ENCODE assay signal across 27 cellular contexts in the genomic region with DNA sequence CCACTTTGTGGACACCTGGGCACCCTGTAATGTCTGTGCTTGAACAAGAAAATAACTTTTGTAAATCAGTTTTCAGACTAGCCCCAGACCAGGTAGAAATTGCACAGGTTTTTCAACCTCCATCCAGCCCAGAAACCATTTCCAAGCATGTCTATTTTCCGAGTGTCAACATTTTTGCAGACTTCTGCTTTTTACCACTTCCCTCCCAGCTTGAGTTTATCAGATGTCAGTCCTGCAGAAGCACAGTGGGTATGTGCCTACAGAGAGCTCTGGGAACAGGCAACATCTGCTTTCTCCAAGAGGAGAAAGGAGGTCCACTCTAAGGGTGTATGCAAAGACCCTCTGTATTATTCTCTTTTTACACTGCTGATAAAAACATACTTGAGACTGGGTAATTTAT.
DNase-seq lines count a peak whose midpoint lies in the region; ATAC-seq and TF ChIP-seq lines count a peak whose summit lies in the region.
"Had no signal": no experiment of that assay in that cellular context is flagged by ENCODE, and none has a peak within 500 bp of the region (broad histone marks: within the 10 kb centered on the region; RNA-seq: fewer than 3 reads in every experiment).

No MANE protein-coding gene starts in this region.

- no peak for ATAC-seq in Panc1
- peak; percentile 29 for ATAC-seq in upper lobe of right lung
- ATAC-seq in left colon, result no peak
- ATAC-seq: activated CD8-positive, alpha-beta T cell treated with anti-CD3 and anti-CD28 coated beads, Interleukin-2, amount 10 ng/mL, durations not matched to agents 7 days and 5 days; foreskin keratinocyte; heart right ventricle; HepG2 had no signal

- H2AK5ac ChIP-seq in trophoblast cell (ENCODE audit: low read length), result no peak overlapping the region

- H3K9ac ChIP-seq in trophoblast cell (ENCODE audit: low read length), result no peak overlapping the region
- H3K9ac ChIP-seq: neural progenitor cell had no signal

- H3K4me1 ChIP-seq in Panc1 (ENCODE audit: control insufficient read depth, insufficient read depth, low read length) (peaks cover 42% of the 10 kb centered on the region), upper lobe of right lung (peaks cover 14% of the 10 kb centered on the region), trophoblast cell (ENCODE audit: control insufficient read depth in 1 of 2, insufficient read depth in 2 of 2, low read length in 2 of 2) (no peaks in the 10 kb centered on the region)
- H3K4me1 ChIP-seq: neural progenitor cell had no signal

- H3K23ac ChIP-seq in trophoblast cell (ENCODE audit: low read length), result no peak overlapping the region

- H2BK5ac ChIP-seq in trophoblast cell (ENCODE audit: low read depth, low read length, poor library complexity), result no peak overlapping the region

- H3K14ac ChIP-seq in trophoblast cell (ENCODE audit: low read length), result no peak overlapping the region

- H3K9me3 ChIP-seq in Panc1 (ENCODE audit: control insufficient read depth, insufficient read depth, low read depth, low read length) (peaks cover 12% of the 10 kb centered on the region; the same call in 1 of the 2 replicates), upper lobe of right lung (no peaks in the 10 kb centered on the region), trophoblast cell (ENCODE audit: insufficient read depth, low read depth, low read length) (peaks cover 2% of the 10 kb centered on the region)
- H3K9me3 ChIP-seq: esophagus muscularis mucosa, sigmoid colon, thoracic aorta had no signal

- in situ Hi-C loops in Panc1 (cut with HindIII; ENCODE audit: low pct_unique_long_range_greater_than_20kb, low sequenced_read_pairs), result no loop called here

- no peak overlapping the region for H2BK120ac ChIP-seq in trophoblast cell (ENCODE audit: insufficient read depth, low read length, poor library complexity)

- POLR2A ChIA-PET in Panc1 (lab: Charles Lee), result no interaction called here

- no TSS peak for BruUV-seq in Panc1 (replicated peaks; lab: Mats Ljungman, UMichigan)

- H4K91ac ChIP-seq in trophoblast cell (ENCODE audit: low read depth, low read length), result no peak overlapping the region

- WGBS in trophoblast cell (ENCODE audit: extremely low coverage, insufficient coverage, insufficient read length), result no CpG with 5 or more reads among the region's 1 CpG

- DNase-seq in SIG-M5 treated with dmso at 0.1 percent for 504 hours (lab: John Stamatoyannopoulos, UW; ENCODE audit: unreplicated experiment) (peak; percentile 43), SIG-M5 (lab: John Stamatoyannopoulos, UW) (no peak), Panc1 (ENCODE audit: low read depth, low spot score) (no peak), ecto neural progenitor cell (ENCODE audit: low spot score) (peak; percentile 4), upper lobe of right lung (no peak), trophoblast cell (no peak), NCI-H187 treated with DMSO at 0.1 percent for 48 hours (lab: John Stamatoyannopoulos, UW) (no peak), left colon (no peak)
- DNase-seq: activated CD8-positive, alpha-beta T cell treated with anti-CD3 and anti-CD28 coated beads, Interleukin-2, amount 10 ng/mL, durations not matched to agents 7 days and 5 days; aorta; CD4-positive, alpha-beta T cell; cortex of kidney; foreskin keratinocyte; GOT3; mammary epithelial cell; NCI-H2081 treated with DMSO at 0.1 percent for 48 hours; NCI-H345; Right ventricle myocardium superior; stimulated activated naive CD4-positive, alpha-beta T cell treated with Interleukin-2 at 50 U/mL for 16 hours; T-helper 1 cell had no signal

- no peak overlapping the region for H3K4me3 ChIP-seq in Panc1 (ENCODE audit: low read depth in 2 of 2, low read length in 2 of 2)
- no peak overlapping the region for H3K4me3 ChIP-seq in upper lobe of right lung
- no peak overlapping the region for H3K4me3 ChIP-seq in trophoblast cell (ENCODE audit: low read depth, low read length)
- H3K4me3 ChIP-seq: esophagus muscularis mucosa, heart right ventricle, neural progenitor cell, sigmoid colon, thoracic aorta had no signal

- no peaks in the 10 kb centered on the region for H3K79me1 ChIP-seq in trophoblast cell (ENCODE audit: low read length)

- H3K36me3 ChIP-seq in Panc1 (ENCODE audit: control insufficient read depth, insufficient read depth, low read length), result no peaks in the 10 kb centered on the region
- H3K36me3 ChIP-seq in upper lobe of right lung, result no peaks in the 10 kb centered on the region
- H3K36me3 ChIP-seq in trophoblast cell (ENCODE audit: control insufficient read depth in 1 of 2, insufficient read depth in 2 of 2, low read length in 2 of 2), result no peaks in the 10 kb centered on the region
- H3K36me3 ChIP-seq: neural progenitor cell, sigmoid colon had no signal

- no peak overlapping the region for H2AFZ ChIP-seq in trophoblast cell (ENCODE audit: insufficient read depth, low read length, poor library complexity)
- H2AFZ ChIP-seq: neural progenitor cell had no signal

- H3K4me2 ChIP-seq in trophoblast cell (ENCODE audit: low read length), result no peak overlapping the region
- H3K4me2 ChIP-seq: neural progenitor cell had no signal

- no peak overlapping the region for H4K12ac ChIP-seq in trophoblast cell (ENCODE audit: low read depth, low read length)

- TF ChIP-seq CTCF in Panc1 (IDR thresholded peaks at IDR 0.05) (no peak), upper lobe of right lung (IDR thresholded peaks at IDR 0.05) (no peak)

- CTCF ChIA-PET in Panc1 (lab: Charles Lee), result no interaction called here

- H3K79me2 ChIP-seq in trophoblast cell (ENCODE audit: control insufficient read depth, insufficient read depth, low read length, poor library complexity), result no peaks in the 10 kb centered on the region

- no peak overlapping the region for H3K18ac ChIP-seq in trophoblast cell (ENCODE audit: low read length)

- no peak overlapping the region for H2BK12ac ChIP-seq in trophoblast cell (ENCODE audit: low read length)

- intact Hi-C loops in Panc1 (cut with micrococcal nuclease; ENCODE audit: unreplicated experiment) (no loop called here), upper lobe of right lung (cut with DNase I) (loop anchor here (5.0 kb wide), 1 partner anchor 81 kb away; no protein-coding TSS in a partner anchor), left colon (cut with DNase I, micrococcal nuclease) (loop anchor here (5.0 to 10.0 kb wide), 3 partner anchors 86 to 371 kb away; a partner anchor contains a TSS)

- no peaks in the 10 kb centered on the region for H3K27me3 ChIP-seq in Panc1 (ENCODE audit: control insufficient read depth, insufficient read depth, low read length)
- no peaks in the 10 kb centered on the region for H3K27me3 ChIP-seq in upper lobe of right lung
- H3K27me3 ChIP-seq in trophoblast cell (ENCODE audit: insufficient read depth, low read length), result no peaks in the 10 kb centered on the region
- H3K27me3 ChIP-seq: esophagus muscularis mucosa, foreskin keratinocyte, heart right ventricle, sigmoid colon had no signal

- H3K4ac ChIP-seq in trophoblast cell (ENCODE audit: low read depth, low read length), result no peak overlapping the region

- H3K27ac ChIP-seq in Panc1 (ENCODE audit: low read length) (peak overlapping the region; percentile 96), upper lobe of right lung (no peak overlapping the region), trophoblast cell (ENCODE audit: low read depth, low read length) (no peak overlapping the region)
- H3K27ac ChIP-seq: 22Rv1, esophagus muscularis mucosa, foreskin keratinocyte, heart right ventricle, neural progenitor cell, sigmoid colon, thoracic aorta had no signal

- no peak overlapping the region for H4K8ac ChIP-seq in trophoblast cell (ENCODE audit: low read depth, low read length)

Comparison
In these comparisons a context has a peak if more than half of its experiments do, and no peak if none do; other contexts are left out.
1. DNase-seq: peak in SIG-M5 treated with dmso at 0.1 percent for 504 hours (single experiment) and ecto neural progenitor cell (single experiment); none in SIG-M5 (single experiment), Panc1 (single experiment), upper lobe of right lung (single experiment), trophoblast cell (0 of 2), NCI-H187 treated with DMSO at 0.1 percent for 48 hours (single experiment) and left colon (0 of 2).